Comparison of ENCODE assay signal across 8 cellular contexts in genomic region chr12:119444462-119445044, GRCh38.
DNase-seq lines count a peak whose midpoint lies in the region; ATAC-seq and TF ChIP-seq lines count a peak whose summit lies in the region.

No MANE protein-coding gene starts in this region.

- H3K9me3 Mint-ChIP-seq in HFFc6: peaks cover 24% of the 10 kb centered on the region
- no peaks in the 10 kb centered on the region for H3K9me3 Mint-ChIP-seq in activated CD8-positive, alpha-beta T cell treated with anti-CD3 and anti-CD28 coated beads, Interleukin-2, amount 10 ng/mL, durations not matched to agents 7 days and 5 days (ENCODE audit: insufficient read depth)

- H3K36me3 ChIP-seq in ES-I3 (ENCODE audit: insufficient read depth, low read length): no peaks in the 10 kb centered on the region
- H3K36me3 ChIP-seq in parathyroid adenoma (ENCODE audit: control insufficient read depth, insufficient read depth, low read length): no peaks in the 10 kb centered on the region

- H3K4me2 ChIP-seq in parathyroid adenoma (ENCODE audit: low read length): no peak overlapping the region

- H3K27ac ChIP-seq in parathyroid adenoma: no peak overlapping the region

- 0 out of 2 replicates have a peak, but pooled peaks cover 4% of the 10 kb centered on the region for H3K4me1 ChIP-seq in ES-I3 (ENCODE audit: insufficient read depth, low read length)
- no peaks in the 10 kb centered on the region for H3K4me1 ChIP-seq in parathyroid adenoma

- H3K36me3 Mint-ChIP-seq in HFFc6 (ENCODE audit: low read depth): no peaks in the 10 kb centered on the region
- no peaks in the 10 kb centered on the region for H3K36me3 Mint-ChIP-seq in activated CD8-positive, alpha-beta T cell treated with anti-CD3 and anti-CD28 coated beads, Interleukin-2, amount 10 ng/mL, durations not matched to agents 7 days and 5 days (ENCODE audit: low read depth)

- no peaks in the 10 kb centered on the region; the same call in 1 of the 2 replicates for H3K27me3 Mint-ChIP-seq in HFFc6 (ENCODE audit: insufficient read depth)
- H3K27me3 Mint-ChIP-seq in activated CD8-positive, alpha-beta T cell treated with anti-CD3 and anti-CD28 coated beads, Interleukin-2, amount 10 ng/mL, durations not matched to agents 7 days and 5 days (ENCODE audit: low read depth): peaks cover 5% of the 10 kb centered on the region

- H3K27me3 ChIP-seq in parathyroid adenoma (ENCODE audit: control insufficient read depth, insufficient read depth, low read length): no peaks in the 10 kb centered on the region

- H3K27ac Mint-ChIP-seq in HFFc6: no peak overlapping the region
- H3K27ac Mint-ChIP-seq in activated CD8-positive, alpha-beta T cell treated with anti-CD3 and anti-CD28 coated beads, Interleukin-2, amount 10 ng/mL, durations not matched to agents 7 days and 5 days: no peak overlapping the region

- no peak overlapping the region for H3K4me3 ChIP-seq in parathyroid adenoma (ENCODE audit: low read depth, low read length)

- H3K79me2 ChIP-seq in parathyroid adenoma: no peaks in the 10 kb centered on the region

- H3K9me3 ChIP-seq in ES-I3 (ENCODE audit: control insufficient read depth, insufficient read depth, low read length): no peaks in the 10 kb centered on the region
- no peaks in the 10 kb centered on the region for H3K9me3 ChIP-seq in parathyroid adenoma (ENCODE audit: control insufficient read depth, low read length)

- peak overlapping the region; percentile 9 for H2AFZ ChIP-seq in parathyroid adenoma

- no peak for ATAC-seq in activated CD8-positive, alpha-beta T cell treated with anti-CD3 and anti-CD28 coated beads, Interleukin-2, amount 10 ng/mL, durations not matched to agents 7 days and 5 days
- ATAC-seq in GM18520 (IDR thresholded peaks at IDR 0.05; ENCODE audit: unreplicated experiment) (no peak), HG02840 (IDR thresholded peaks at IDR 0.05; ENCODE audit: low FRiP score, unreplicated experiment) (no peak)

- H3K4me1 Mint-ChIP-seq in HFFc6 (ENCODE audit: low read depth): no peaks in the 10 kb centered on the region
- H3K4me1 Mint-ChIP-seq in activated CD8-positive, alpha-beta T cell treated with anti-CD3 and anti-CD28 coated beads, Interleukin-2, amount 10 ng/mL, durations not matched to agents 7 days and 5 days (ENCODE audit: low read depth): peaks cover 4% of the 10 kb centered on the region

- peak; percentile 17 for DNase-seq in HFFc6
- peak; percentile 24 for DNase-seq in NCI-H2196 (lab: John Stamatoyannopoulos, UW; ENCODE audit: unreplicated experiment)
- DNase-seq in activated CD8-positive, alpha-beta T cell treated with anti-CD3 and anti-CD28 coated beads, Interleukin-2, amount 10 ng/mL, durations not matched to agents 7 days and 5 days: peak; percentile 64
- DNase-seq in foreskin melanocyte: peak; percentile 33

- POLR2A ChIA-PET in activated CD8-positive, alpha-beta T cell treated with anti-CD3 and anti-CD28 coated beads, Interleukin-2, amount 10 ng/mL, durations not matched to agents 7 days and 5 days (lab: Charles Lee): no interaction called here

- TF ChIP-seq CTCF in HFFc6 (IDR thresholded peaks at IDR 0.05): peak; percentile 78
- peak; percentile 99 for TF ChIP-seq CTCF in parathyroid adenoma (IDR thresholded peaks at IDR 0.05)

- H3K4me3 Mint-ChIP-seq in HFFc6: no peak overlapping the region
- no peak overlapping the region for H3K4me3 Mint-ChIP-seq in activated CD8-positive, alpha-beta T cell treated with anti-CD3 and anti-CD28 coated beads, Interleukin-2, amount 10 ng/mL, durations not matched to agents 7 days and 5 days

- CTCF ChIA-PET in activated CD8-positive, alpha-beta T cell treated with anti-CD3 and anti-CD28 coated beads, Interleukin-2, amount 10 ng/mL, durations not matched to agents 7 days and 5 days (lab: Charles Lee): interaction anchor here (0.6 to 6.5 kb wide), 18 partner anchors 9 to 1078 kb away, joined by 3 to 62 read pairs (median 6); partner anchors contain the start of gene PRKAB1

- H3K9ac ChIP-seq in ES-I3 (ENCODE audit: low read depth, low read length) (peak overlapping the region; percentile 18; the same call in 1 of the 2 replicates), parathyroid adenoma (no peak overlapping the region)
